In the genomic region with DNA sequence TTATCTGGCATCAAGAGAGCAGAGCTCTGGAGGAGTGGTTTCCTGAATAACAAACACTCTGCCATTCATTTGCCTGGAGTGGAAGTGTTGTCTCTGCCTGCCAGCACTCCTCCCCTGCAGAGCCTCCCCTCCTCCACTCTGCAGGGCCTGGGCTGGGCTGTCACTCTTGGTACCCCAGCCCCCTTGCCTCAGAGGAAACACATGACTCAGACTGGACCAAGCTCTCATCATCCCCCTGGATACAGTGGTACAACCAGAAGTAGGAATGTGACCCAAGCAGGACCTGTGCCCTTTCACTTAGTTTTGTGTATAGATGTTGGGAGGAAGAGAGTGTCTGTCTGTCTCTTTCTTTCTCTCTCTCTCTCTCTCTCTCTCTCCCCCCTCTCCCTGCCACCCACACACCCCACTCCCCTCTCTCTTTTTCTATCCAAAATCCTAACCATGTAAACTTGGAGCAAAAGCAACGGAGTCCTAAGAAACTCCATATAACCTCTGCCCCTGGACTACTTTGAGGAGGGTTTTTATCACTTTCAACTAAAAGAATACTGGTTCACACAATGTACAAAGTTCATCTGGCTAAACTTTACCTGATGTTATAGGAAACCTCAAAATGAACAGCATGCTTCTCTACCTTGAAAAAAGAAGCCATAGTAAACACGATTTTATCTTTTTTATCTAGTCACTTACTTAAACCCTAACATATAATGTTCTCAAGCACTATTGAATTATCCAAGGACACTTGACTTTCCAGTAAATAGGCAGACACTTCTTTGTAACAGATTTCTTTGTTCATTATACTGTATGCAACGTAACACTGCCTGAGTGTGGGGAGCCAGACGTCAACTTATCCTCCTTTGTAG, we compare ENCODE assay signal across 9 cellular contexts. TPM values are rescaled to one million over a fixed set of nuclear protein-coding genes. Genes with fewer than 3 reads are reported as not detected.
DNase-seq lines count a peak whose midpoint lies in the region; TF ChIP-seq lines count a peak whose summit lies in the region.
"Had no signal": no experiment of that assay in that cellular context is flagged by ENCODE, and none has a peak within 500 bp of the region (broad histone marks: within the 10 kb centered on the region; RNA-seq: fewer than 3 reads in every experiment).

No MANE protein-coding gene starts in this region.

- H2BK5ac ChIP-seq in H9 (ENCODE audit: insufficient read length, low read length) = no peak overlapping the region

- DNase-seq in H9 (peak; percentile 89), OCI-M1 (lab: John Stamatoyannopoulos, UW) (peak; percentile 10), fibroblast of peridontal ligament (ENCODE audit: extremely low read depth) (peak; percentile 31), T1000 (lab: John Stamatoyannopoulos, UW) (no peak), NCI-H526 (lab: John Stamatoyannopoulos, UW) (no peak), NCI-H2171 treated with DMSO at 0.1 percent for 48 hours (lab: John Stamatoyannopoulos, UW) (no peak)
- DNase-seq in stimulated activated CD4-positive, alpha-beta T cell treated with anti-CD3 and anti-CD28 coated beads, Interleukin-15, amount 100 ng/mL, for 24 hours = no peak

- no peak overlapping the region for H3K14ac ChIP-seq in H9 (ENCODE audit: insufficient read depth, low read length)

- no CpG with 5 or more reads among the region's 4 CpGs for WGBS in H9 (ENCODE audit: extremely low coverage, insufficient read length, low lambda C conversion rate)

- H3K23me2 ChIP-seq in H9 (ENCODE audit: insufficient read length, low read depth, low read length, poor library complexity, severe bottlenecking) = no peaks in the 10 kb centered on the region

- no peak overlapping the region for H2BK20ac ChIP-seq in H9 (ENCODE audit: low read depth, low read length, poor library complexity, severe bottlenecking)

- peak overlapping the region in 1 of 2 experiments; percentile 62; a peak in 3 of 5 replicates for H3K4me3 Mint-ChIP-seq in H9
- H3K4me3 Mint-ChIP-seq: stimulated activated naive CD8-positive, alpha-beta T cell treated with anti-CD3 and anti-CD28 coated beads, Interleukin-15, Interleukin-2, amounts not matched to agents 100 ng/mL and 50 ng/mL, for 24 hours had no signal

- H3K56ac ChIP-seq in H9 (ENCODE audit: insufficient read length, low read depth, low read length) = no peak overlapping the region

- H2AK5ac ChIP-seq in H9 (ENCODE audit: insufficient read length, low read length) = no peak overlapping the region

- H3K36me3 ChIP-seq in neural cell (ENCODE audit: insufficient read depth, low read length) = no peaks in the 10 kb centered on the region

- peaks cover 4% of the 10 kb centered on the region for H3K79me1 ChIP-seq in H9 (ENCODE audit: insufficient read depth, low read depth, low read length, poor library complexity, severe bottlenecking)

- no peak overlapping the region for H2BK15ac ChIP-seq in H9 (ENCODE audit: low read depth, low read length)

- no peak overlapping the region for H3K23ac ChIP-seq in H9 (ENCODE audit: insufficient read length, low read depth, low read length)

- no peaks in the 10 kb centered on the region for H3F3A ChIP-seq in neural cell (ENCODE audit: insufficient read depth, low read length, poor library complexity, severe bottlenecking)

- H3K27ac Mint-ChIP-seq in H9 = peak overlapping the region; percentile 41 to 91 (median 50); a peak in 6 of 7 replicates
- H3K27ac Mint-ChIP-seq: stimulated activated naive CD8-positive, alpha-beta T cell treated with anti-CD3 and anti-CD28 coated beads, Interleukin-15, Interleukin-2, amounts not matched to agents 100 ng/mL and 50 ng/mL, for 24 hours had no signal

- H2BK120ac ChIP-seq in H9 (ENCODE audit: low read depth, low read length, poor library complexity, severe bottlenecking) = no peak overlapping the region

- H3K4ac ChIP-seq in H9 (ENCODE audit: low read depth, low read length) = no peak overlapping the region

- TF ChIP-seq CTCF in H9 (conservative IDR thresholded peaks at IDR 0.05) = no peak
- no peak for TF ChIP-seq CTCF in neural cell (IDR thresholded peaks at IDR 0.05; ENCODE audit: poor library complexity, severe bottlenecking)

- H3K9me3 ChIP-seq in H9 (ENCODE audit: control insufficient read depth, low read depth, low read length) (no peaks in the 10 kb centered on the region), neural cell (ENCODE audit: low read length) (no peaks in the 10 kb centered on the region)

- peak; percentile 15 for TF ChIP-seq EP300 in neural cell (conservative IDR thresholded peaks at IDR 0.05; ENCODE audit: poor library complexity, severe bottlenecking)

- H3K9ac ChIP-seq in H9 (ENCODE audit: extremely low read depth, insufficient read length, low read length) (no peak overlapping the region), neural cell (ENCODE audit: low read length) (no peak overlapping the region)

- H2AFZ ChIP-seq in H9 (ENCODE audit: low read length) = no peak overlapping the region
- no peak overlapping the region for H2AFZ ChIP-seq in neural cell (ENCODE audit: low read depth, low read length)

- peak overlapping the region; percentile 32 for H3K4me3 ChIP-seq in neural cell (ENCODE audit: low read length)

- H3K79me2 ChIP-seq in H9 (ENCODE audit: insufficient read depth, low read length) (peaks cover 1% of the 10 kb centered on the region; the same call in 1 of the 2 replicates), neural cell (replicated peaks; ENCODE audit: insufficient read depth, low read length) (peaks cover 5% of the 10 kb centered on the region)

- H3K4me2 ChIP-seq in H9 (ENCODE audit: insufficient read depth, insufficient read length, low read length) (no peak overlapping the region), neural cell (ENCODE audit: low read length) (peak overlapping the region; percentile 21)

- H3K27me3 Mint-ChIP-seq in H9 (ENCODE audit: low read depth) = no peaks in the 10 kb centered on the region

- no peak overlapping the region for H4K5ac ChIP-seq in H9 (ENCODE audit: insufficient read length, low read depth, low read length)

- no peaks in the 10 kb centered on the region for H3K36me3 Mint-ChIP-seq in H9 (ENCODE audit: insufficient read depth in 1 of 3, low read depth in 3 of 3)

- H3K4me1 ChIP-seq in H9 (ENCODE audit: insufficient read depth, low read length) = peaks cover 13% of the 10 kb centered on the region; the same call in 1 of the 2 replicates

- no peaks in the 10 kb centered on the region for H3K9me2 ChIP-seq in neural cell (ENCODE audit: insufficient read depth, low read length)

- H2BK12ac ChIP-seq in H9 (ENCODE audit: insufficient read length, low read depth, low read length) = no peak overlapping the region

- TF ChIP-seq RAD21 in neural cell (conservative IDR thresholded peaks at IDR 0.05) = no peak

- peaks cover 34 to 48% of the 10 kb centered on the region in 2 experiments for H3K4me1 Mint-ChIP-seq in H9

- H3T11ph ChIP-seq in H9 (ENCODE audit: low read length) = no peak overlapping the region

- no peaks in the 10 kb centered on the region for H4K20me1 ChIP-seq in H9 (ENCODE audit: control insufficient read depth, insufficient read depth, insufficient read length)
- H4K20me1 ChIP-seq in neural cell (ENCODE audit: insufficient read depth) = no peaks in the 10 kb centered on the region

- H3K27ac ChIP-seq in H9 (ENCODE audit: insufficient read length, low read depth, low read length) (no peak overlapping the region), neural cell (ENCODE audit: low read length) (no peak overlapping the region)

- no peak overlapping the region for H4K91ac ChIP-seq in H9 (ENCODE audit: insufficient read length, low read depth, low read length)

- H4K8ac ChIP-seq in H9 (replicated peaks; ENCODE audit: insufficient read length, low read depth, low read length) = no peak overlapping the region

- H3K18ac ChIP-seq in H9 (ENCODE audit: insufficient read length, low read depth, low read length) = no peak overlapping the region

- H3K9me3 Mint-ChIP-seq in H9 = no peaks in the 10 kb centered on the region
- H3K9me3 Mint-ChIP-seq: stimulated activated naive CD8-positive, alpha-beta T cell treated with anti-CD3 and anti-CD28 coated beads, Interleukin-15, Interleukin-2, amounts not matched to agents 100 ng/mL and 50 ng/mL, for 24 hours had no signal

- no peaks in the 10 kb centered on the region for H3K27me3 ChIP-seq in H9 (ENCODE audit: insufficient read depth, low read length)
- H3K27me3 ChIP-seq in neural cell (ENCODE audit: insufficient read depth, low read depth, low read length) = no peaks in the 10 kb centered on the region

TF ChIP-seq in neural cell, 6 proteins besides CTCF, POLR2A, EP300 and RAD21 (continues in another document):
- no peak for TF ChIP-seq EZH2 (IDR thresholded peaks at IDR 0.05; ENCODE audit: borderline replicate concordance, insufficient read depth, low read length, poor library complexity, severe bottlenecking)
- no peak for TF ChIP-seq MXI1 (conservative IDR thresholded peaks at IDR 0.05; ENCODE audit: poor library complexity, severe bottlenecking)
- TF ChIP-seq TAF1 (IDR thresholded peaks at IDR 0.05; ENCODE audit: low read depth) = no peak
- TF ChIP-seq REST (IDR thresholded peaks at IDR 0.05; ENCODE audit: borderline replicate concordance) = no peak
- TF ChIP-seq SMC3 (conservative IDR thresholded peaks at IDR 0.05; ENCODE audit: poor library complexity) = no peak

RNA-seq across cellular contexts. Expression of gene DOCK4, which starts 43.8 kb away (rescaled TPM):
- 4.8 and 4.9 TPM in 2 replicates for total RNA-seq in H9 (2021)
- 24.3 and 28.1 TPM in 2 replicates for polyA plus RNA-seq in neural cell
- polyA minus RNA-seq in neural cell = 93.7 and 135 TPM in 2 replicates

RNA-seq across cellular contexts. Expression of gene ZNF277, which starts 44.1 kb away (rescaled TPM):
- total RNA-seq in H9 (2021) = 13.1 and 15.7 TPM in 2 replicates
- polyA plus RNA-seq in neural cell = 30.0 and 36.6 TPM in 2 replicates
- 67.7 and 76.2 TPM in 2 replicates for polyA minus RNA-seq in neural cell

Comparison
In these comparisons a context has a peak if more than half of its experiments do, and no peak if none do; other contexts are left out.
1. DNase-seq: peak in H9 (single experiment), OCI-M1 (single experiment) and fibroblast of peridontal ligament (single experiment); none in T1000 (single experiment), stimulated activated CD4-positive, alpha-beta T cell treated with anti-CD3 and anti-CD28 coated beads, Interleukin-15, amount 100 ng/mL, for 24 hours (single experiment), NCI-H526 (0 of 2) and NCI-H2171 treated with DMSO at 0.1 percent for 48 hours (single experiment).